Comparison of ENCODE assay signal across 23 cellular contexts in the genomic region with DNA sequence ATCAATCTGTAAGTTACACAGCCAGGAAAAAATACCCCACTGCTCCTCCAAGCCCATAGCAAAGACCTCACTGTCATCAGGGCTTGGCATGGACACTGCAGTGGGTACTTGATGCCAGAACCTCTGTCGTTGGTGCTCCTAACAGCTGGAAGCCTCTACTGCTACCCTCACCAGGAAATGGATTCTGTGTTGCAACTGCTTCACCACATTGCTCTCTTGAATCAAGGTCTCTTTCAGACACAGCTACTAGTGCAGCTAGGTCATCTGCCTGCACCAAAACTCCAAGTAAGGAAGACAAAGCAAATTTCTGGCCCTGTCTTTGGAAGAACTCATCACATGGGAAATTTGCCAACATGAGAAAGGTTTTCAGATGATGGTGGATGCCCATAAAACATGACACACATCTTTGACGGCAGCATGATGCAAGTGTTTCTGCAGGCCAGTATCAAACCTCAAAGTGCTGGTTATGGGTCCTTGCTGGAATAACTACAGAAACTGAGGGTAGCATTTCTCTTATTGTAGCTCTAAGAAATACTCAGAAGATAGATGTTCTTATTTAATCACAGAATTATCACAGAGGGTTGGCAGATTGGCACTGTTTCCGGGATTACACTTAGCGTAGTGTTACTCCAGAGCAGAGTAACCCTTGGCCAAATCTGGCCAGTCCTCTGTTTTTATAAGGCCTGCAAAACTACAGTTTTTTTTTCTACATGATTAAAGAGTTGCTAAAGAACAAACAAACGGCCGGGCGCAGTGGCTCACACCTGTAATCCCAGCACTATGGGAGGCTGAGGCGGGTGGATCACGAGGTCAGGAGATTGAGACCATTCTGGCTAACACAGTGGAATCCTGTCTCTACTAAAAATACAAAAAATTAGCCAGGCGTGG.
"Had no signal": no experiment of that assay in that cellular context is flagged by ENCODE, and none has a peak within 500 bp of the region (broad histone marks: within the 10 kb centered on the region; RNA-seq: fewer than 3 reads in every experiment).

No MANE protein-coding gene starts in this region.

- DNase-seq: activated CD4-positive, alpha-beta T cell treated with anti-CD3 and anti-CD28 coated beads, Interleukin-2, amount 50 U/mL, for 1 hour; activated CD8-positive, alpha-beta memory T cell treated with anti-CD3 and anti-CD28 coated beads, Interleukin-2, amount 50 U/mL, for 4 hours; activated effector memory CD4-positive, alpha-beta T cell treated with Interleukin-2 at 50 U/mL for 16 hours; activated naive CD4-positive, alpha-beta T cell treated with anti-CD3 and anti-CD28 coated beads, Interleukin-2, amount 10 ng/mL, durations not matched to agents 7 days and 5 days; activated T-cell treated with anti-CD3 and anti-CD28 coated beads, Interleukin-2, amount 50 U/mL, for 4 hours; cortex of kidney; heart right ventricle; immature natural killer cell; lower lobe of right lung; natural killer cell; stimulated activated CD4-positive, alpha-beta T cell treated with anti-CD3 and anti-CD28 coated beads, Interleukin-2, amount 100 ng/mL, for 24 hours; stimulated activated naive CD8-positive, alpha-beta T cell treated with anti-CD3 and anti-CD28 coated beads, Interleukin-15, Interleukin-2, amounts not matched to agents 100 U/mL and 50 U/mL, for 24 hours; T-helper 1 cell; T1000; transverse colon; uterus had no signal

- H3K4me1 ChIP-seq: ascending aorta, gastroesophageal sphincter, heart right ventricle, lower lobe of right lung, suprapubic skin, transverse colon, uterus had no signal

- H3K27ac ChIP-seq: ascending aorta, gastroesophageal sphincter, heart right ventricle, lower lobe of right lung, neutrophil, suprapubic skin, transverse colon, uterus had no signal

- H3K27ac Mint-ChIP-seq: activated naive CD4-positive, alpha-beta T cell treated with anti-CD3 and anti-CD28 coated beads, Interleukin-2, amount 10 ng/mL, durations not matched to agents 7 days and 5 days; immature natural killer cell; natural killer cell had no signal

- ATAC-seq: activated CD4-positive, CD25-positive, alpha-beta regulatory T cell treated with anti-CD3 and anti-CD28 coated beads, Interleukin-2, amount 50 U/mL, for 24 hours; activated T-cell treated with anti-CD3 and anti-CD28 coated beads, Interleukin-2, amount 50 U/mL, for 4 hours; gastroesophageal sphincter; heart right ventricle; lower lobe of right lung; natural killer cell; stimulated activated naive CD8-positive, alpha-beta T cell treated with anti-CD3 and anti-CD28 coated beads, Interleukin-15, Interleukin-2, amounts not matched to agents 100 U/mL and 50 U/mL, for 24 hours had no signal

- H3K9me3 ChIP-seq: ascending aorta, gastroesophageal sphincter, heart right ventricle, lower lobe of right lung, neutrophil, suprapubic skin, transverse colon, uterus had no signal

- H3K4me3 Mint-ChIP-seq: activated naive CD4-positive, alpha-beta T cell treated with anti-CD3 and anti-CD28 coated beads, Interleukin-2, amount 10 ng/mL, durations not matched to agents 7 days and 5 days; activated T-cell treated with anti-CD3 and anti-CD28 coated beads, Interleukin-2, amount 50 U/mL, for 4 hours; central memory CD8-positive, alpha-beta T cell; immature natural killer cell; natural killer cell had no signal

- H3K9me3 Mint-ChIP-seq: activated naive CD4-positive, alpha-beta T cell treated with anti-CD3 and anti-CD28 coated beads, Interleukin-2, amount 10 ng/mL, durations not matched to agents 7 days and 5 days; activated T-cell treated with anti-CD3 and anti-CD28 coated beads, Interleukin-2, amount 50 U/mL, for 4 hours; central memory CD8-positive, alpha-beta T cell; immature natural killer cell; natural killer cell had no signal

- H3K4me1 Mint-ChIP-seq: activated naive CD4-positive, alpha-beta T cell treated with anti-CD3 and anti-CD28 coated beads, Interleukin-2, amount 10 ng/mL, durations not matched to agents 7 days and 5 days; central memory CD8-positive, alpha-beta T cell; immature natural killer cell; natural killer cell had no signal

- H3K27me3 ChIP-seq: ascending aorta, gastroesophageal sphincter, heart right ventricle, suprapubic skin, transverse colon, uterus had no signal

- H3K27me3 Mint-ChIP-seq: activated naive CD4-positive, alpha-beta T cell treated with anti-CD3 and anti-CD28 coated beads, Interleukin-2, amount 10 ng/mL, durations not matched to agents 7 days and 5 days had no signal

- H3K36me3 ChIP-seq: ascending aorta, gastroesophageal sphincter, heart right ventricle, lower lobe of right lung, neutrophil, suprapubic skin, transverse colon, uterus had no signal

- FAIRE-seq: endometrium had no signal

- H3K4me3 ChIP-seq: ascending aorta, gastroesophageal sphincter, heart right ventricle, lower lobe of right lung, suprapubic skin, transverse colon, uterus had no signal

- H3K36me3 Mint-ChIP-seq: activated naive CD4-positive, alpha-beta T cell treated with anti-CD3 and anti-CD28 coated beads, Interleukin-2, amount 10 ng/mL, durations not matched to agents 7 days and 5 days; immature natural killer cell; natural killer cell had no signal
